36 cellular contexts compared by ENCODE assay signal in genomic region chr11:124983674-124984511, GRCh38. TPM values are rescaled to one million over a fixed set of nuclear protein-coding genes. Genes with fewer than 3 reads are reported as not detected.
"Had no signal": no experiment of that assay in that cellular context is flagged by ENCODE, and none has a peak within 500 bp of the region (broad histone marks: within the 10 kb centered on the region; RNA-seq: fewer than 3 reads in every experiment).

No MANE protein-coding gene starts in this region.

- H3K36me3 ChIP-seq: cardiac muscle cell, ovary, upper lobe of left lung, vagina had no signal

- H3K9me3 ChIP-seq: ovary had no signal

- DNase-seq: activated CD4-positive, alpha-beta memory T cell treated with anti-CD3 and anti-CD28 coated beads, Interleukin-2, amount 10 ng/mL, durations not matched to agents 7 days and 5 days; activated CD4-positive, alpha-beta T cell treated with anti-CD3 and anti-CD28 coated beads, Interleukin-2, amount 10 ng/mL, durations not matched to agents 24 days and 14 days; activated CD8-positive, alpha-beta memory T cell treated with anti-CD3 and anti-CD28 coated beads, Interleukin-2, amount 50 U/mL, for 48 hours; activated gamma-delta T cell; activated naive CD4-positive, alpha-beta T cell treated with anti-CD3 and anti-CD28 coated beads, Interleukin-2, amount 10 ng/mL, durations not matched to agents 7 days and 5 days; activated naive CD8-positive, alpha-beta T cell treated with anti-CD3 and anti-CD28 coated beads, Interleukin-2, amount 10 ng/mL, durations not matched to agents 7 days and 5 days; activated T-cell treated with anti-CD3 and anti-CD28 coated beads, Interleukin-2, amount 50 U/mL, for 24 hours; cerebellar nuclear complex; effector memory CD8-positive, alpha-beta T cell; immature natural killer cell; stimulated activated CD4-positive, alpha-beta T cell treated with anti-CD3 and anti-CD28 coated beads, Interleukin-12 subunit alpha, Interleukin-12 subunit beta, amount 100 ng/mL, for 4 hours; stimulated activated CD4-positive, alpha-beta T cell treated with anti-CD3 and anti-CD28 coated beads, Interleukin-4, amount 100 ng/mL, for 1 hour; substantia nigra had no signal

- H3K27me3 ChIP-seq: ascending aorta, cardiac muscle cell, dorsolateral prefrontal cortex, gastroesophageal sphincter, hepatocyte, neutrophil, ovary, upper lobe of left lung, vagina had no signal

- H3K4me3 ChIP-seq: ascending aorta, cardiac muscle cell, coronary artery, dorsolateral prefrontal cortex, gastroesophageal sphincter, hepatocyte, lung, ovary, skin epidermis, upper lobe of left lung, vagina had no signal

- H3K27ac ChIP-seq: ascending aorta, cardiac muscle cell, coronary artery, dorsolateral prefrontal cortex, gastroesophageal sphincter, hepatocyte, neutrophil, ovary, skin epidermis, upper lobe of left lung, vagina, VCaP had no signal

- H2AFZ ChIP-seq: hepatocyte had no signal

- H3K4me1 Mint-ChIP-seq: activated CD4-positive, alpha-beta memory T cell treated with anti-CD3 and anti-CD28 coated beads, Interleukin-2, amount 10 ng/mL, durations not matched to agents 7 days and 5 days; activated CD4-positive, alpha-beta T cell treated with anti-CD3 and anti-CD28 coated beads, Interleukin-2, amount 10 ng/mL, durations not matched to agents 24 days and 14 days; activated naive CD4-positive, alpha-beta T cell treated with anti-CD3 and anti-CD28 coated beads, Interleukin-2, amount 10 ng/mL, durations not matched to agents 7 days and 5 days; brain; nephron had no signal

- H3K4me1 ChIP-seq: ascending aorta, gastroesophageal sphincter, upper lobe of left lung, vagina had no signal

- FAIRE-seq: endothelial cell of umbilical vein, TTC549 had no signal

- H3K4me3 Mint-ChIP-seq: activated CD4-positive, alpha-beta memory T cell treated with anti-CD3 and anti-CD28 coated beads, Interleukin-2, amount 10 ng/mL, durations not matched to agents 7 days and 5 days; activated CD4-positive, alpha-beta T cell treated with anti-CD3 and anti-CD28 coated beads, Interleukin-2, amount 10 ng/mL, durations not matched to agents 24 days and 14 days; activated naive CD4-positive, alpha-beta T cell treated with anti-CD3 and anti-CD28 coated beads, Interleukin-2, amount 10 ng/mL, durations not matched to agents 7 days and 5 days; activated naive CD8-positive, alpha-beta T cell treated with anti-CD3 and anti-CD28 coated beads, Interleukin-2, amount 10 ng/mL, durations not matched to agents 7 days and 5 days; activated T-cell treated with anti-CD3 and anti-CD28 coated beads, Interleukin-2, amount 50 U/mL, for 24 hours; brain; effector memory CD8-positive, alpha-beta T cell; immature natural killer cell; nephron; stimulated activated naive CD8-positive, alpha-beta T cell treated with anti-CD3 and anti-CD28 coated beads, Interleukin-15, Interleukin-2, amounts not matched to agents 100 ng/mL and 50 ng/mL, for 24 hours had no signal

- H3K4me2 ChIP-seq: hepatocyte had no signal

- H3K79me2 ChIP-seq: hepatocyte had no signal

- H3K27ac Mint-ChIP-seq: activated CD4-positive, alpha-beta memory T cell treated with anti-CD3 and anti-CD28 coated beads, Interleukin-2, amount 10 ng/mL, durations not matched to agents 7 days and 5 days; activated CD4-positive, alpha-beta T cell treated with anti-CD3 and anti-CD28 coated beads, Interleukin-2, amount 10 ng/mL, durations not matched to agents 24 days and 14 days; activated naive CD8-positive, alpha-beta T cell treated with anti-CD3 and anti-CD28 coated beads, Interleukin-2, amount 10 ng/mL, durations not matched to agents 7 days and 5 days; activated T-cell treated with anti-CD3 and anti-CD28 coated beads, Interleukin-2, amount 50 U/mL, for 24 hours; brain; effector memory CD8-positive, alpha-beta T cell; immature natural killer cell; nephron; progenitor cell of endocrine pancreas; stimulated activated naive CD8-positive, alpha-beta T cell treated with anti-CD3 and anti-CD28 coated beads, Interleukin-15, Interleukin-2, amounts not matched to agents 100 ng/mL and 50 ng/mL, for 24 hours had no signal

- ATAC-seq: activated CD4-positive, CD25-positive, alpha-beta regulatory T cell treated with anti-CD3 and anti-CD28 coated beads, Interleukin-2, amount 50 U/mL, for 24 hours; effector memory CD8-positive, alpha-beta T cell; gastroesophageal sphincter; left lobe of liver; sciatic nerve had no signal

- H3K27me3 Mint-ChIP-seq: activated CD4-positive, alpha-beta memory T cell treated with anti-CD3 and anti-CD28 coated beads, Interleukin-2, amount 10 ng/mL, durations not matched to agents 7 days and 5 days; activated CD4-positive, alpha-beta T cell treated with anti-CD3 and anti-CD28 coated beads, Interleukin-2, amount 10 ng/mL, durations not matched to agents 24 days and 14 days; activated naive CD4-positive, alpha-beta T cell treated with anti-CD3 and anti-CD28 coated beads, Interleukin-2, amount 10 ng/mL, durations not matched to agents 7 days and 5 days; activated naive CD8-positive, alpha-beta T cell treated with anti-CD3 and anti-CD28 coated beads, Interleukin-2, amount 10 ng/mL, durations not matched to agents 7 days and 5 days; activated T-cell treated with anti-CD3 and anti-CD28 coated beads, Interleukin-2, amount 50 U/mL, for 24 hours; effector memory CD8-positive, alpha-beta T cell; progenitor cell of endocrine pancreas; stimulated activated naive CD8-positive, alpha-beta T cell treated with anti-CD3 and anti-CD28 coated beads, Interleukin-15, Interleukin-2, amounts not matched to agents 100 ng/mL and 50 ng/mL, for 24 hours had no signal

RNA-seq across cellular contexts. Expression of gene CCDC15, which starts 29.9 kb away (rescaled TPM):
- total RNA-seq: ascending aorta had no signal

RNA-seq across cellular contexts. Expression of gene HEPACAM, which starts 48.0 kb away (rescaled TPM):
- total RNA-seq: activated CD4-positive, alpha-beta memory T cell treated with anti-CD3 and anti-CD28 coated beads, Interleukin-2, amount 10 ng/mL, durations not matched to agents 7 days and 5 days; activated CD4-positive, alpha-beta T cell treated with anti-CD3 and anti-CD28 coated beads, Interleukin-2, amount 10 ng/mL, durations not matched to agents 24 days and 14 days; activated naive CD8-positive, alpha-beta T cell treated with anti-CD3 and anti-CD28 coated beads, Interleukin-2, amount 10 ng/mL, durations not matched to agents 7 days and 5 days; ascending aorta; endothelial cell of umbilical vein; lung; T-helper 1 cell treated with Interleukin-12 subunit alpha and Interleukin-12 subunit beta and Interleukin-4 antibody, amounts not matched to agents 30 ng/mL and 1 ng/mL, for 36 hours had no signal
- polyA plus RNA-seq: cardiac muscle cell, endothelial cell of umbilical vein, hepatocyte, immature natural killer cell had no signal
